ENCODE assay signal across 2 cellular contexts in the genomic region with DNA sequence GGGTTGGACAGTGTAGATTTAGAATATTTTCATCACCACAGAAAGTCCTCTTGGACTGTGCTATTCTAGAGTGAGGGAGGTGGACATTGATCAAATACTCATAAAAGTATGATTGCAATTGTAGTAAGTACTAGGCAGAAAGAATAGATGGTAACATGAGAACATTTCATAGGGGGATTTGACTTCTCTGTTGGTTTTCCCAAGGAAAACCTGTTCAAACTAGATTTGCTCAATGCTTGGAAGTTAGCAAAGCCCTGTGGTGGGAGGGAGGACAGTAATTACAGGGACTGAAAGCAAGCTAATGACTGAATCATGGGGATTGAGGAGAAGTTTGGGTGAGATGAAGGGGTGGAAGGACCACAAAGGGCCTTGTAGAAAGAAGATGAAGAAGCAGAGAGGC.
TF ChIP-seq lines count a peak whose summit lies in the region.

No MANE protein-coding gene starts in this region.

TF ChIP-seq in A549, 52 proteins besides CTCF, POLR2A, EP300 and RAD21 (continued from another document):
- no peak for TF ChIP-seq TP53 (CRISPR knock-in tag; IDR thresholded peaks at IDR 0.05)
- no peak for TF ChIP-seq HOXA7 (CRISPR knock-in tag; IDR thresholded peaks at IDR 0.05)
- TF ChIP-seq, protein P1, sequence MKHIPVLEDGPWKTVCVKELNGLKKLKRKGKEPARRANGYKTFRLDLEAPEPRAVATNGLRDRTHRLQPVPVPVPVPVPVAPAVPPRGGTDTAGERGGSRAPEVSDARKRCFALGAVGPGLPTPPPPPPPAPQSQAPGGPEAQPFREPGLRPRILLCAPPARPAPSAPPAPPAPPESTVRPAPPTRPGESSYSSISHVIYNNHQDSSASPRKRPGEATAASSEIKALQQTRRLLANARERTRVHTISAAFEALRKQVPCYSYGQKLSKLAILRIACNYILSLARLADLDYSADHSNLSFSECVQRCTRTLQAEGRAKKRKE (CRISPR knock-in tag; IDR thresholded peaks at IDR 0.05; ENCODE audit: low read depth): no peak; the same call in 1 of the 2 replicates
- TF ChIP-seq CBX2 (IDR thresholded peaks at IDR 0.05; ENCODE audit: borderline replicate concordance, low read depth): no peak
- TF ChIP-seq, protein P2, sequence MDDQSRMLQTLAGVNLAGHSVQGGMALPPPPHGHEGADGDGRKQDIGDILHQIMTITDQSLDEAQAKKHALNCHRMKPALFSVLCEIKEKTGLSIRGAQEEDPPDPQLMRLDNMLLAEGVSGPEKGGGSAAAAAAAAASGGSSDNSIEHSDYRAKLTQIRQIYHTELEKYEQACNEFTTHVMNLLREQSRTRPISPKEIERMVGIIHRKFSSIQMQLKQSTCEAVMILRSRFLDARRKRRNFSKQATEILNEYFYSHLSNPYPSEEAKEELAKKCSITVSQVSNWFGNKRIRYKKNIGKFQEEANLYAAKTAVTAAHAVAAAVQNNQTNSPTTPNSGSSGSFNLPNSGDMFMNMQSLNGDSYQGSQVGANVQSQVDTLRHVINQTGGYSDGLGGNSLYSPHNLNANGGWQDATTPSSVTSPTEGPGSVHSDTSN (IDR thresholded peaks at IDR 0.05): no peak
- TF ChIP-seq, protein P3, sequence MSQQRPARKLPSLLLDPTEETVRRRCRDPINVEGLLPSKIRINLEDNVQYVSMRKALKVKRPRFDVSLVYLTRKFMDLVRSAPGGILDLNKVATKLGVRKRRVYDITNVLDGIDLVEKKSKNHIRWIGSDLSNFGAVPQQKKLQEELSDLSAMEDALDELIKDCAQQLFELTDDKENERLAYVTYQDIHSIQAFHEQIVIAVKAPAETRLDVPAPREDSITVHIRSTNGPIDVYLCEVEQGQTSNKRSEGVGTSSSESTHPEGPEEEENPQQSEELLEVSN (IDR thresholded peaks at IDR 0.05; ENCODE audit: borderline replicate concordance, low read depth): no peak
- no peak for TF ChIP-seq FOSB (CRISPR knock-in tag; IDR thresholded peaks at IDR 0.05)
- TF ChIP-seq, protein P4, sequence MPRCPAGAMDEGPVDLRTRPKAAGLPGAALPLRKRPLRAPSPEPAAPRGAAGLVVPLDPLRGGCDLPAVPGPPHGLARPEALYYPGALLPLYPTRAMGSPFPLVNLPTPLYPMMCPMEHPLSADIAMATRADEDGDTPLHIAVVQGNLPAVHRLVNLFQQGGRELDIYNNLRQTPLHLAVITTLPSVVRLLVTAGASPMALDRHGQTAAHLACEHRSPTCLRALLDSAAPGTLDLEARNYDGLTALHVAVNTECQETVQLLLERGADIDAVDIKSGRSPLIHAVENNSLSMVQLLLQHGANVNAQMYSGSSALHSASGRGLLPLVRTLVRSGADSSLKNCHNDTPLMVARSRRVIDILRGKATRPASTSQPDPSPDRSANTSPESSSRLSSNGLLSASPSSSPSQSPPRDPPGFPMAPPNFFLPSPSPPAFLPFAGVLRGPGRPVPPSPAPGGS (IDR thresholded peaks at IDR 0.05): no peak

TF ChIP-seq in endothelial cell of umbilical vein, 7 proteins besides CTCF, POLR2A, EP300 and RAD21 (continued from another document):
- TF ChIP-seq MYC (IDR thresholded peaks at IDR 0.05; ENCODE audit: low read depth, low read length): no peak
